Comparison of ENCODE assay signal across 17 cellular contexts in the genomic region with DNA sequence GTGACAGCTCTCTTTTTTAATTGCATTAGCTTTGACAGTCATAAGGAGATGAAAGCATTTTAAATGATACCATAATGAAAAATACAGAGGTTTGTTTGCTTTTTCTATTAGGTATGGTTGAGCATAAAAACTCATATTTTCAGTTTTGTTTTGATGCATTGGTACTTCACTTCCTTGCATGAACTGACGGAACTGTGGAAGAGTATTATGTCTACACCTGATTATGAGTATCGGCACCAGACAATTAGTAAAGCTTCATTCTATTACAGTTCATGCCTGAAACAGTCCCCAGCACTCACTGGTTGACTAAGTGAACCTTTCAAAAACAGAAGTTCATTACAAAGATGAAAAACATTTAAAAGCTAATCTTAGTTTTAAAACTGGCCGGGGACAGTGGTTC.
DNase-seq lines count a peak whose midpoint lies in the region; ATAC-seq lines count a peak whose summit lies in the region.
"Had no signal": no experiment of that assay in that cellular context is flagged by ENCODE, and none has a peak within 500 bp of the region (broad histone marks: within the 10 kb centered on the region; RNA-seq: fewer than 3 reads in every experiment).

No MANE protein-coding gene starts in this region.

- DNase-seq in activated gamma-delta T cell (lab: John Stamatoyannopoulos, UW) (no peak), GM19240 (ENCODE audit: insufficient read length, low spot score) (no peak), OCI-M2 (lab: John Stamatoyannopoulos, UW; ENCODE audit: unreplicated experiment) (no peak), islet precursor cell (no peak)
- DNase-seq: 8988T; CD4-positive, alpha-beta memory T cell; DMS153; DMS79; GDM1; GOT3; H7; HFFc6; KG1 had no signal

- ATAC-seq in GM18867 (IDR thresholded peaks at IDR 0.05; ENCODE audit: unreplicated experiment) = peak; percentile 83
- ATAC-seq in HG02852 (IDR thresholded peaks at IDR 0.05; ENCODE audit: unreplicated experiment) = peak; percentile 72
- peak; percentile 59 for ATAC-seq in HG03439 (IDR thresholded peaks at IDR 0.05; ENCODE audit: unreplicated experiment)
- ATAC-seq: HCT116 had no signal
